Comparison of ENCODE assay signal across 8 cellular contexts in genomic region chrX:154056739-154057367, GRCh38. TPM values are rescaled to one million over a fixed set of nuclear protein-coding genes. Genes with fewer than 3 reads are reported as not detected.
DNase-seq lines count a peak whose midpoint lies in the region; ATAC-seq and TF ChIP-seq lines count a peak whose summit lies in the region.

No MANE protein-coding gene starts in this region.

- H3K36me3 Mint-ChIP-seq in IgD-negative memory B cell (peaks cover 2% of the 10 kb centered on the region), osteocyte (ENCODE audit: unreplicated experiment) (no peaks in the 10 kb centered on the region)
- H3K36me3 Mint-ChIP-seq in activated CD8-positive, alpha-beta T cell treated with anti-CD3 and anti-CD28 coated beads, Interleukin-2, amount 10 ng/mL, durations not matched to agents 7 days and 5 days (ENCODE audit: low read depth), result peaks cover 36% of the 10 kb centered on the region

- POLR2A ChIA-PET in activated CD8-positive, alpha-beta T cell treated with anti-CD3 and anti-CD28 coated beads, Interleukin-2, amount 10 ng/mL, durations not matched to agents 7 days and 5 days (lab: Charles Lee), result no interaction called here

- H3K4me3 Mint-ChIP-seq in IgD-negative memory B cell (no peak overlapping the region), osteocyte (ENCODE audit: unreplicated experiment) (no peak overlapping the region)
- no peak overlapping the region for H3K4me3 Mint-ChIP-seq in activated CD8-positive, alpha-beta T cell treated with anti-CD3 and anti-CD28 coated beads, Interleukin-2, amount 10 ng/mL, durations not matched to agents 7 days and 5 days

- H3K27me3 Mint-ChIP-seq in IgD-negative memory B cell (peaks cover 5% of the 10 kb centered on the region), osteocyte (ENCODE audit: unreplicated experiment) (no peaks in the 10 kb centered on the region)
- no peaks in the 10 kb centered on the region for H3K27me3 Mint-ChIP-seq in activated CD8-positive, alpha-beta T cell treated with anti-CD3 and anti-CD28 coated beads, Interleukin-2, amount 10 ng/mL, durations not matched to agents 7 days and 5 days (ENCODE audit: low read depth)

- no peak for ATAC-seq in activated CD8-positive, alpha-beta T cell treated with anti-CD3 and anti-CD28 coated beads, Interleukin-2, amount 10 ng/mL, durations not matched to agents 7 days and 5 days
- ATAC-seq in left lobe of liver (peak; percentile 94), GM19035 (IDR thresholded peaks at IDR 0.05; ENCODE audit: unreplicated experiment) (no peak)

- no peak for TF ChIP-seq CTCF in osteocyte (IDR thresholded peaks at IDR 0.05)

- H3K9me3 Mint-ChIP-seq in IgD-negative memory B cell (no peaks in the 10 kb centered on the region), osteocyte (ENCODE audit: unreplicated experiment) (no peaks in the 10 kb centered on the region)
- no peaks in the 10 kb centered on the region for H3K9me3 Mint-ChIP-seq in activated CD8-positive, alpha-beta T cell treated with anti-CD3 and anti-CD28 coated beads, Interleukin-2, amount 10 ng/mL, durations not matched to agents 7 days and 5 days (ENCODE audit: insufficient read depth)

- CTCF ChIA-PET in activated CD8-positive, alpha-beta T cell treated with anti-CD3 and anti-CD28 coated beads, Interleukin-2, amount 10 ng/mL, durations not matched to agents 7 days and 5 days (lab: Charles Lee), result interaction anchor here (1.5 kb wide), 1 partner anchor 44 kb away, joined by 4 read pairs; no protein-coding TSS in a partner anchor

- peaks cover 4 to 33% (median 11%) of the 10 kb centered on the region in 3 donors for H3K4me1 Mint-ChIP-seq in IgD-negative memory B cell
- peaks cover 42% of the 10 kb centered on the region for H3K4me1 Mint-ChIP-seq in activated CD8-positive, alpha-beta T cell treated with anti-CD3 and anti-CD28 coated beads, Interleukin-2, amount 10 ng/mL, durations not matched to agents 7 days and 5 days (ENCODE audit: low read depth)
- peaks cover 38% of the 10 kb centered on the region for H3K4me1 Mint-ChIP-seq in osteocyte (ENCODE audit: unreplicated experiment)

- peak overlapping the region; percentile 4 to 75 (median 6) for H3K27ac Mint-ChIP-seq in IgD-negative memory B cell
- peak overlapping the region; percentile 67 for H3K27ac Mint-ChIP-seq in activated CD8-positive, alpha-beta T cell treated with anti-CD3 and anti-CD28 coated beads, Interleukin-2, amount 10 ng/mL, durations not matched to agents 7 days and 5 days
- H3K27ac Mint-ChIP-seq in osteocyte (ENCODE audit: unreplicated experiment), result no peak overlapping the region

- DNase-seq in CD1c-positive myeloid dendritic cell (ENCODE audit: extremely low spot score), result peak; percentile 67
- DNase-seq in activated CD8-positive, alpha-beta T cell treated with anti-CD3 and anti-CD28 coated beads, Interleukin-2, amount 10 ng/mL, durations not matched to agents 7 days and 5 days, result no peak
- peak; percentile 75 for DNase-seq in left lobe of liver (ENCODE audit: low spot score)
- no peak for DNase-seq in osteocyte (ENCODE audit: extremely low spot score, unreplicated experiment)
- DNase-seq in EL, result no peak
- no peak for DNase-seq in KG1 (lab: John Stamatoyannopoulos, UW)

RNA-seq across cellular contexts. Expression of gene IRAK1, which starts 37.2 kb away (rescaled TPM):
- 110 TPM for polyA plus RNA-seq in IgD-negative memory B cell
- total RNA-seq in activated CD8-positive, alpha-beta T cell treated with anti-CD3 and anti-CD28 coated beads, Interleukin-2, amount 10 ng/mL, durations not matched to agents 7 days and 5 days, result 100 to 1,000 TPM; 164 to 165 TPM
- 58.4 TPM for total RNA-seq in left lobe of liver
- 72.4 and 74.2 TPM in 2 replicates for total RNA-seq in osteocyte

RNA-seq across cellular contexts. Expression of gene MECP2, which starts 40.7 kb away (rescaled TPM):
- polyA plus RNA-seq in IgD-negative memory B cell, result 20.0 TPM
- total RNA-seq in activated CD8-positive, alpha-beta T cell treated with anti-CD3 and anti-CD28 coated beads, Interleukin-2, amount 10 ng/mL, durations not matched to agents 7 days and 5 days, result 10 to 100 TPM; 65.4 to 65.5 TPM
- 13.9 TPM for total RNA-seq in left lobe of liver
- 43.7 and 44.6 TPM in 2 replicates for total RNA-seq in osteocyte

Comparison
In these comparisons a context has a peak if more than half of its experiments do, and no peak if none do; other contexts are left out.
1. DNase-seq: peak in CD1c-positive myeloid dendritic cell (single experiment) and left lobe of liver (single experiment); none in activated CD8-positive, alpha-beta T cell treated with anti-CD3 and anti-CD28 coated beads, Interleukin-2, amount 10 ng/mL, durations not matched to agents 7 days and 5 days (single experiment), osteocyte (single experiment), EL (single experiment) and KG1 (single experiment).